ENCODE assay signal across 1 cellular context in genomic region chr10:33660329-33660728, GRCh38.
TF ChIP-seq lines count a peak whose summit lies in the region.

No MANE protein-coding gene starts in this region.

TF ChIP-seq in H1, 55 proteins besides CTCF, POLR2A, EP300 and RAD21:
- no peak for TF ChIP-seq HDAC2 (IDR thresholded peaks at IDR 0.05; ENCODE audit: borderline replicate concordance in 1 of 2, low read depth in 2 of 2, low read length in 2 of 2)
- TF ChIP-seq RNF2 (IDR thresholded peaks at IDR 0.05; ENCODE audit: borderline replicate concordance, low read depth, low read length, missing control alignments, poor library complexity, severe bottlenecking): no peak
- TF ChIP-seq BACH1 (IDR thresholded peaks at IDR 0.05; ENCODE audit: low read length): no peak
- no peak for TF ChIP-seq YY1 (IDR thresholded peaks at IDR 0.05; ENCODE audit: low read depth, low read length)
- no peak for TF ChIP-seq SIN3A (conservative IDR thresholded peaks at IDR 0.05 in 1 of 2, IDR thresholded peaks at IDR 0.05 in 1 of 2; ENCODE audit: low read depth in 1 of 2, low read length in 2 of 2)
- TF ChIP-seq NANOG (IDR thresholded peaks at IDR 0.05; ENCODE audit: insufficient read depth, low read depth, low read length, poor library complexity, severe bottlenecking): no peak
- TF ChIP-seq TCF12 (IDR thresholded peaks at IDR 0.05; ENCODE audit: low read depth, low read length): no peak
- TF ChIP-seq, protein P1, sequence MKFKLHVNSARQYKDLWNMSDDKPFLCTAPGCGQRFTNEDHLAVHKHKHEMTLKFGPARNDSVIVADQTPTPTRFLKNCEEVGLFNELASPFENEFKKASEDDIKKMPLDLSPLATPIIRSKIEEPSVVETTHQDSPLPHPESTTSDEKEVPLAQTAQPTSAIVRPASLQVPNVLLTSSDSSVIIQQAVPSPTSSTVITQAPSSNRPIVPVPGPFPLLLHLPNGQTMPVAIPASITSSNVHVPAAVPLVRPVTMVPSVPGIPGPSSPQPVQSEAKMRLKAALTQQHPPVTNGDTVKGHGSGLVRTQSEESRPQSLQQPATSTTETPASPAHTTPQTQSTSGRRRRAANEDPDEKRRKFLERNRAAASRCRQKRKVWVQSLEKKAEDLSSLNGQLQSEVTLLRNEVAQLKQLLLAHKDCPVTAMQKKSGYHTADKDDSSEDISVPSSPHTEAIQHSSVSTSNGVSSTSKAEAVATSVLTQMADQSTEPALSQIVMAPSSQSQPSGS (IDR thresholded peaks at IDR 0.05; ENCODE audit: low read length): no peak
- no peak for TF ChIP-seq NRF1 (IDR thresholded peaks at IDR 0.05; ENCODE audit: low read depth, low read length)
